Comparison of ENCODE assay signal across 9 cellular contexts in genomic region chr17:44121997-44122824, GRCh38. TPM values are rescaled to one million over a fixed set of nuclear protein-coding genes. Genes with fewer than 3 reads are reported as not detected.
A peak's percentile ranks its signal among the peaks of the same experiment; 100 is the strongest.
DNase-seq lines count a peak whose midpoint lies in the region; ATAC-seq and TF ChIP-seq lines count a peak whose summit lies in the region.
"Had no signal": no experiment of that assay in that cellular context is flagged by ENCODE, and none has a peak within 500 bp of the region (broad histone marks: within the 10 kb centered on the region; RNA-seq: fewer than 3 reads in every experiment).

No MANE protein-coding gene starts in this region.

- peaks cover 16% of the 10 kb centered on the region for H3K4me1 ChIP-seq in ovary (ENCODE audit: insufficient read depth)

- 18 to 30% (median 26%) methylated on average over 1 of the region's 1 CpG for WGBS in ovary, 3 donors

- no peak for TF ChIP-seq EP300 in ovary (IDR thresholded peaks at IDR 0.05)

- no peaks in the 10 kb centered on the region for H3K27me3 ChIP-seq in ovary

- BruUV-seq in Calu3 (replicated peaks; lab: Mats Ljungman, UMichigan) = no TSS peak

- H3K36me3 Mint-ChIP-seq in Calu3 (ENCODE audit: insufficient read depth, unreplicated experiment) = peaks cover 20% of the 10 kb centered on the region
- peaks cover 6% of the 10 kb centered on the region for H3K36me3 Mint-ChIP-seq in endothelial cell (ENCODE audit: low read depth, unreplicated experiment)

- H3K27ac ChIP-seq in ovary = peak overlapping the region; percentile 93 to 100

- H3K27me3 Mint-ChIP-seq in Calu3 (ENCODE audit: unreplicated experiment) (peaks cover 21% of the 10 kb centered on the region), endothelial cell (ENCODE audit: unreplicated experiment) (peaks cover 6% of the 10 kb centered on the region)

- H3K27ac Mint-ChIP-seq in Calu3 (ENCODE audit: unreplicated experiment) (peak overlapping the region; percentile 71), endothelial cell (ENCODE audit: unreplicated experiment) (peak overlapping the region; percentile 80)

- H3K9me3 ChIP-seq in ovary = no peaks in the 10 kb centered on the region

- H3K36me3 ChIP-seq in ovary = no peaks in the 10 kb centered on the region

- H3K4me1 Mint-ChIP-seq in Calu3 (ENCODE audit: low read depth, unreplicated experiment) = no peaks in the 10 kb centered on the region
- H3K4me1 Mint-ChIP-seq in endothelial cell (ENCODE audit: unreplicated experiment) = peaks cover 28% of the 10 kb centered on the region

- H3K4me3 ChIP-seq in ovary = peak overlapping the region; percentile 82

- TF ChIP-seq CTCF in Calu3 (IDR thresholded peaks at IDR 0.05; ENCODE audit: unreplicated experiment) = no peak
- TF ChIP-seq CTCF in endothelial cell (IDR thresholded peaks at IDR 0.05; ENCODE audit: unreplicated experiment) = no peak
- TF ChIP-seq CTCF in ovary (IDR thresholded peaks at IDR 0.05) = no peak

- TF ChIP-seq POLR2A in ovary (IDR thresholded peaks at IDR 0.05) = no peak

- intact Hi-C loops in Calu3 (cut with micrococcal nuclease; ENCODE audit: unreplicated experiment) = no loop called here
- intact Hi-C loops in ovary (cut with DNase I) = loop anchor here in 1 of 4 donors (5.0 kb wide), 1 partner anchor 55 kb away; the partner anchor contains the start of gene LSM12
- intact Hi-C loops in sciatic nerve (cut with DNase I) = no loop called here

- ATAC-seq in HG03097 (IDR thresholded peaks at IDR 0.05; ENCODE audit: low FRiP score, unreplicated experiment) (no peak), sciatic nerve (no peak)

- H3K4me3 Mint-ChIP-seq in Calu3 (ENCODE audit: low read depth, unreplicated experiment) (peak overlapping the region; percentile 86), endothelial cell (ENCODE audit: unreplicated experiment) (peak overlapping the region; percentile 95)

- no peak for DNase-seq in Calu3
- peak; percentile 20 for DNase-seq in OCI-M1 (lab: John Stamatoyannopoulos, UW)
- no peak for DNase-seq in endothelial cell (ENCODE audit: low spot score)
- DNase-seq in ovary = no peak
- no peak for DNase-seq in sciatic nerve (ENCODE audit: low spot score)
- no peak for DNase-seq in H4 (ENCODE audit: low spot score)
- no peak for DNase-seq in OCI-M2 (lab: John Stamatoyannopoulos, UW; ENCODE audit: unreplicated experiment)
- DNase-seq: HCEC 1CT had no signal

- H3K9me3 Mint-ChIP-seq in Calu3 (ENCODE audit: low read depth, unreplicated experiment) (no peaks in the 10 kb centered on the region), endothelial cell (ENCODE audit: unreplicated experiment) (no peaks in the 10 kb centered on the region)

- CTCF ChIA-PET in Calu3 (lab: Charles Lee) = interaction anchor here (0.9 to 1.6 kb wide), 3 partner anchors 22 to 56 kb away, joined by 4 to 8 read pairs (median 5); partner anchors contain the start of gene LSM12

RNA-seq across cellular contexts. Expression of gene HDAC5, which starts 1.2 kb away (rescaled TPM):
- total RNA-seq in Calu3 (2022) = 22.4 and 22.8 TPM in 2 replicates
- total RNA-seq in endothelial cell (ENCODE audit: unreplicated experiment) = 51.4 TPM
- total RNA-seq in ovary = 10 to 100 TPM; 35.1 to 97.6 (median 67.2) TPM
- polyA plus RNA-seq in ovary = 10 to 100 TPM; 11.4 to 75.8 TPM
- total RNA-seq in sciatic nerve = 63.5 TPM
- 13.7 and 16.8 TPM in 2 replicates for total RNA-seq in H4 (2014; rRNA removed; shearing (Covaris generic))

RNA-seq across cellular contexts. Expression of gene HROB, which starts 19.5 kb away (rescaled TPM):
- total RNA-seq in Calu3 (2022) (24.4 and 24.8 TPM in 2 replicates), endothelial cell (ENCODE audit: unreplicated experiment) (6.1 TPM), ovary (1 to 10 TPM in 3 of 7 donors, under 1 TPM in 4; 0.86 to 6.3 (median 0.97) TPM), sciatic nerve (0.85 TPM)
- 1 to 10 TPM; 1.0 TPM for polyA plus RNA-seq in ovary
- total RNA-seq in H4 (2014; rRNA removed; shearing (Covaris generic)) = 4.0 and 7.0 TPM in 2 replicates

RNA-seq across cellular contexts. Expression of gene ASB16, which starts 48.3 kb away (rescaled TPM):
- total RNA-seq in Calu3 (2022) = 0.19 TPM in 1 of 2 replicates, not detected in the other
- total RNA-seq in endothelial cell (ENCODE audit: unreplicated experiment) = not detected
- total RNA-seq in ovary = 1 to 10 TPM in 3 of 7 donors, under 1 TPM in 3, not detected in 1; 0.24 to 1.8 (median 0.98) TPM
- polyA plus RNA-seq in ovary = 1 to 10 TPM in 1 of 2 donors, under 1 TPM in 1; 0.10 to 1.3 TPM
- 0.36 TPM for total RNA-seq in sciatic nerve
- not detected in 2 replicates for total RNA-seq in H4 (2014; rRNA removed; shearing (Covaris generic))

RNA-seq across cellular contexts. Expression of gene G6PC3, which starts 51.7 kb away (rescaled TPM):
- 99.6 and 103 TPM in 2 replicates for total RNA-seq in Calu3 (2022)
- total RNA-seq in endothelial cell (ENCODE audit: unreplicated experiment) = 113 TPM
- 10 to 100 TPM; 14.4 to 56.7 (median 36.2) TPM for total RNA-seq in ovary
- polyA plus RNA-seq in ovary = 10 to 100 TPM; 37.1 to 49.1 TPM
- total RNA-seq in sciatic nerve = 38.3 TPM
- 51.0 and 71.2 TPM in 2 replicates for total RNA-seq in H4 (2014; rRNA removed; shearing (Covaris generic))

RNA-seq across cellular contexts. Expression of gene LSM12, which starts 55.7 kb away (rescaled TPM):
- total RNA-seq in Calu3 (2022) (79.5 and 90.6 TPM in 2 replicates), endothelial cell (ENCODE audit: unreplicated experiment) (63.0 TPM), ovary (10 to 100 TPM; 21.3 to 54.6 (median 37.1) TPM), sciatic nerve (32.5 TPM)
- polyA plus RNA-seq in ovary = 10 to 100 TPM; 17.1 to 29.2 TPM
- 62.2 and 65.0 TPM in 2 replicates for total RNA-seq in H4 (2014; rRNA removed; shearing (Covaris generic))
